In the genomic region with DNA sequence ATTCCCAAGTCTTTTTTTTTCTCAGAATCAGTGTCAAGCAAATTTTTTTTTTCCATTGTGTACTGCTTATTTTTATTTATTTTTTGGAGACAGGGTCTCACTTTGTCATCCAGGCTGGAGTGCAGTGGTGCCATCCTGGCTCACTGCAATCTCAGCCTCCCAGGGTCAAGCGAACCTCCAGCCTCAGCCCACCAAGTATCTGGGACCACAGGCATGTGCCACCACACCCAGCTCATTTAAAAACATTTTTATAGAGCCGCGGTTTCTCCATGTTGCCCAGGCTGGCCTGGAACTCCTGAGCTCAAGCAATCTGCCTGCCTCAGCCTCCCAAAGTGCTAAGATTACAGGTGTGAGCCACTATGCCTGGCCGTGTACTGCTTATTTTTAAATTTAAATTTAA, we compare ENCODE assay signal across 7 cellular contexts.
"Had no signal": no experiment of that assay in that cellular context is flagged by ENCODE, and none has a peak within 500 bp of the region (broad histone marks: within the 10 kb centered on the region; RNA-seq: fewer than 3 reads in every experiment).

No MANE protein-coding gene starts in this region.

- H3K4me3 Mint-ChIP-seq: IgD-negative memory B cell had no signal

- H3K4me3 ChIP-seq: K562 had no signal

- H3K27ac Mint-ChIP-seq: IgD-negative memory B cell had no signal

- H3K9me3 Mint-ChIP-seq: IgD-negative memory B cell had no signal

- DNase-seq: IMR-90, KBM-7, KG1 had no signal

- ATAC-seq: HepG2, K562 had no signal

- H3K36me3 Mint-ChIP-seq: IgD-negative memory B cell had no signal

- H3K27ac ChIP-seq: HL-60 had no signal

- H3K4me1 Mint-ChIP-seq: IgD-negative memory B cell had no signal
